Comparison of ENCODE assay signal across 2 cellular contexts in genomic region chr19:15463865-15464371, GRCh38.
TF ChIP-seq lines count a peak whose summit lies in the region.

No MANE protein-coding gene starts in this region.

TF ChIP-seq in liver, 16 proteins besides CTCF, POLR2A, EP300 and RAD21:
- TF ChIP-seq YY1 (IDR thresholded peaks at IDR 0.05) (no peak), HNF4G (IDR thresholded peaks at IDR 0.05) (no peak), JUND (IDR thresholded peaks at IDR 0.05) (no peak), GABPA (IDR thresholded peaks at IDR 0.05 in 1 of 2, conservative IDR thresholded peaks at IDR 0.05 in 1 of 2) (peak; percentile 36 to 41), MAX (IDR thresholded peaks at IDR 0.05) (no peak), FOXA1 (IDR thresholded peaks at IDR 0.05) (no peak), SP1 (IDR thresholded peaks at IDR 0.05) (no peak)

TF ChIP-seq in HepG2, 621 proteins besides CTCF, POLR2A, EP300 and RAD21:
- TF ChIP-seq BATF2 (CRISPR knock-in tag; IDR thresholded peaks at IDR 0.05) (no peak), TCF12 (IDR thresholded peaks at IDR 0.05) (no peak), TCF12 (CRISPR knock-in tag; IDR thresholded peaks at IDR 0.05) (no peak), SAP130 (CRISPR knock-in tag; IDR thresholded peaks at IDR 0.05; ENCODE audit: low read depth) (no peak), TBL1XR1 (IDR thresholded peaks at IDR 0.05; ENCODE audit: borderline replicate concordance, low read length, partially characterized antibody) (no peak), PAF1 (CRISPR knock-in tag; IDR thresholded peaks at IDR 0.05) (no peak), ZNF367 (CRISPR knock-in tag; IDR thresholded peaks at IDR 0.05; ENCODE audit: borderline replicate concordance) (no peak), FOXA3 (CRISPR knock-in tag; IDR thresholded peaks at IDR 0.05) (no peak), ZNF776 (CRISPR knock-in tag; IDR thresholded peaks at IDR 0.05) (no peak), ZNF549 (CRISPR knock-in tag; IDR thresholded peaks at IDR 0.05) (no peak), IKZF5 (CRISPR knock-in tag; IDR thresholded peaks at IDR 0.05) (no peak), FOSL2 (CRISPR knock-in tag; IDR thresholded peaks at IDR 0.05) (no peak), PCBP1 (IDR thresholded peaks at IDR 0.05; ENCODE audit: borderline replicate concordance, low read depth, low read length) (no peak), ZKSCAN1 (IDR thresholded peaks at IDR 0.05; ENCODE audit: low read length) (no peak), NR0B2 (CRISPR knock-in tag; IDR thresholded peaks at IDR 0.05) (no peak), ATF5 (CRISPR knock-in tag; IDR thresholded peaks at IDR 0.05; ENCODE audit: low read depth) (no peak), NR2C2 (CRISPR knock-in tag; IDR thresholded peaks at IDR 0.05; ENCODE audit: borderline replicate concordance) (no peak), ATF7 (IDR thresholded peaks at IDR 0.05) (no peak), ATF7 (CRISPR knock-in tag; IDR thresholded peaks at IDR 0.05) (no peak), MYPOP (CRISPR knock-in tag; IDR thresholded peaks at IDR 0.05) (no peak)
